In genomic region chr6:36756761-36757160, GRCh38 we compare ENCODE assay signal across 14 cellular contexts. TPM values are rescaled to one million over a fixed set of nuclear protein-coding genes. Genes with fewer than 3 reads are reported as not detected.
DNase-seq lines count a peak whose midpoint lies in the region; ATAC-seq and TF ChIP-seq lines count a peak whose summit lies in the region.
"Had no signal": no experiment of that assay in that cellular context is flagged by ENCODE, and none has a peak within 500 bp of the region (broad histone marks: within the 10 kb centered on the region; RNA-seq: fewer than 3 reads in every experiment).

No MANE protein-coding gene starts in this region.

- TF ChIP-seq CTCF in MM.1S (IDR thresholded peaks at IDR 0.05; ENCODE audit: low read length) = no peak
- TF ChIP-seq CTCF in spleen (IDR thresholded peaks at IDR 0.05 in 8 of 11, conservative IDR thresholded peaks at IDR 0.05 in 3 of 11) = no peak

- H3K36me3 Mint-ChIP-seq in T-helper 1 cell treated with Interleukin-12 subunit alpha and Interleukin-12 subunit beta and Interleukin-4 antibody, amounts not matched to agents 30 μg/mL and 1 μg/mL, for 36 hours (ENCODE audit: low read depth) = peaks cover 3% of the 10 kb centered on the region
- H3K36me3 Mint-ChIP-seq in central memory CD8-positive, alpha-beta T cell (ENCODE audit: insufficient read depth) = peaks cover 5% of the 10 kb centered on the region

- H3K27ac ChIP-seq in MM.1S (ENCODE audit: low read length) = peak overlapping the region; percentile 63
- H3K27ac ChIP-seq in spleen = peak overlapping the region in 7 of 8 donors; percentile 54 to 82 (median 71)
- H3K27ac ChIP-seq: 22Rv1 had no signal

- intact Hi-C loops in spleen (cut with DNase I; ENCODE audit: low total_unique reads) = loop anchor here (5.0 kb wide), 2 partner anchors 64 to 134 kb away; no protein-coding TSS in a partner anchor

- peak overlapping the region; percentile 91 for H3K27ac Mint-ChIP-seq in T-helper 1 cell treated with Interleukin-12 subunit alpha and Interleukin-12 subunit beta and Interleukin-4 antibody, amounts not matched to agents 30 μg/mL and 1 μg/mL, for 36 hours
- H3K27ac Mint-ChIP-seq in central memory CD8-positive, alpha-beta T cell (ENCODE audit: low read depth) = peak overlapping the region; percentile 99
- H3K27ac Mint-ChIP-seq: endodermal cell had no signal

- H3K4me1 Mint-ChIP-seq in T-helper 1 cell treated with Interleukin-12 subunit alpha and Interleukin-12 subunit beta and Interleukin-4 antibody, amounts not matched to agents 30 μg/mL and 1 μg/mL, for 36 hours (ENCODE audit: low read depth) = peaks cover 67% of the 10 kb centered on the region
- H3K4me1 Mint-ChIP-seq in central memory CD8-positive, alpha-beta T cell = peaks cover 71% of the 10 kb centered on the region

- peak overlapping the region; percentile 22 for H2AFZ ChIP-seq in MM.1S (ENCODE audit: low read length)

- H3K9me3 Mint-ChIP-seq in T-helper 1 cell treated with Interleukin-12 subunit alpha and Interleukin-12 subunit beta and Interleukin-4 antibody, amounts not matched to agents 30 μg/mL and 1 μg/mL, for 36 hours = no peaks in the 10 kb centered on the region
- H3K9me3 Mint-ChIP-seq in central memory CD8-positive, alpha-beta T cell = no peaks in the 10 kb centered on the region
- H3K9me3 Mint-ChIP-seq: endodermal cell had no signal

- DNase-seq in T-helper 1 cell (no peak), MM.1S (no peak), spleen (no peak), epidermal melanocyte (ENCODE audit: insufficient read length, low spot score) (no peak)
- no peak for DNase-seq in central memory CD8-positive, alpha-beta T cell (ENCODE audit: low spot score in 2 of 2)
- DNase-seq: endodermal cell, glutamatergic neuron, kidney glomerular epithelial cell had no signal

- H4K20me1 ChIP-seq in MM.1S (ENCODE audit: insufficient read depth, low read length) = no peaks in the 10 kb centered on the region

- peak overlapping the region; percentile 32; the same call in 1 of the 2 replicates for H3K9ac ChIP-seq in MM.1S (ENCODE audit: low read length)

- 71 to 78% (median 73%) methylated on average over 8 of the region's 8 CpGs for WGBS in spleen, 5 donors

- H3K4me3 Mint-ChIP-seq in T-helper 1 cell treated with Interleukin-12 subunit alpha and Interleukin-12 subunit beta and Interleukin-4 antibody, amounts not matched to agents 30 μg/mL and 1 μg/mL, for 36 hours = peak overlapping the region; percentile 63
- peak overlapping the region; percentile 51 for H3K4me3 Mint-ChIP-seq in central memory CD8-positive, alpha-beta T cell
- H3K4me3 Mint-ChIP-seq: endodermal cell had no signal

- no peak for ATAC-seq in central memory CD8-positive, alpha-beta T cell (replicated peaks; ENCODE audit: extremely low read depth, poor library complexity, severe bottlenecking)
- ATAC-seq in GM19351 (IDR thresholded peaks at IDR 0.05; ENCODE audit: unreplicated experiment) (no peak), HG02970 (IDR thresholded peaks at IDR 0.05; ENCODE audit: low FRiP score, unreplicated experiment) (no peak)
- ATAC-seq: right cardiac atrium had no signal

- H3K9me3 ChIP-seq in MM.1S (replicated peaks; ENCODE audit: insufficient read depth, low read length) (no peaks in the 10 kb centered on the region), spleen (no peaks in the 10 kb centered on the region)

- H3K4me1 ChIP-seq in MM.1S (ENCODE audit: low read length) = peaks cover 71% of the 10 kb centered on the region
- H3K4me1 ChIP-seq in spleen = peaks cover 56 to 80% (median 76%) of the 10 kb centered on the region in 6 donors

- H3K9me2 ChIP-seq in MM.1S (replicated peaks; ENCODE audit: insufficient read depth, low read length) = no peaks in the 10 kb centered on the region

- no peaks in the 10 kb centered on the region for H3K27me3 Mint-ChIP-seq in T-helper 1 cell treated with Interleukin-12 subunit alpha and Interleukin-12 subunit beta and Interleukin-4 antibody, amounts not matched to agents 30 μg/mL and 1 μg/mL, for 36 hours (ENCODE audit: low read depth)
- no peaks in the 10 kb centered on the region for H3K27me3 Mint-ChIP-seq in central memory CD8-positive, alpha-beta T cell

- 0 out of 2 replicates have a peak, but pooled peaks cover 6% of the 10 kb centered on the region for H3K79me2 ChIP-seq in MM.1S (ENCODE audit: low read length)

- TF ChIP-seq POLR2A in spleen (IDR thresholded peaks at IDR 0.05) = no peak

- peak overlapping the region; percentile 78 for H3K4me2 ChIP-seq in MM.1S (ENCODE audit: low read depth, low read length)

- no peaks in the 10 kb centered on the region for H3K36me3 ChIP-seq in MM.1S (replicated peaks; ENCODE audit: insufficient read depth, low read length)
- no peaks in the 10 kb centered on the region for H3K36me3 ChIP-seq in spleen

- H3F3A ChIP-seq in MM.1S (ENCODE audit: insufficient read depth, low read length) = peaks cover 62% of the 10 kb centered on the region

- peak overlapping the region; percentile 37 for H3K4me3 ChIP-seq in MM.1S (ENCODE audit: low read length)
- H3K4me3 ChIP-seq in spleen = peak overlapping the region in 6 of 8 donors; percentile 8 to 61 (median 16)

- H3K27me3 ChIP-seq in MM.1S (replicated peaks; ENCODE audit: insufficient read depth, low read length) = no peaks in the 10 kb centered on the region
- no peaks in the 10 kb centered on the region for H3K27me3 ChIP-seq in spleen (replicated peaks in 1 of 7)

RNA-seq across cellular contexts. Expression of gene RAB44, which starts 59.1 kb away (rescaled TPM):
- 1 to 10 TPM in 5 of 7 donors, under 1 TPM in 2; 0.54 to 3.5 (median 1.3) TPM for total RNA-seq in spleen
- polyA plus RNA-seq in spleen = under 1 TPM; 0.06 to 0.26 (median 0.24) TPM
- total RNA-seq: endodermal cell, myocyte had no signal
- polyA plus RNA-seq: right cardiac atrium had no signal
